ENCODE assay signal across 18 cellular contexts in the genomic region with DNA sequence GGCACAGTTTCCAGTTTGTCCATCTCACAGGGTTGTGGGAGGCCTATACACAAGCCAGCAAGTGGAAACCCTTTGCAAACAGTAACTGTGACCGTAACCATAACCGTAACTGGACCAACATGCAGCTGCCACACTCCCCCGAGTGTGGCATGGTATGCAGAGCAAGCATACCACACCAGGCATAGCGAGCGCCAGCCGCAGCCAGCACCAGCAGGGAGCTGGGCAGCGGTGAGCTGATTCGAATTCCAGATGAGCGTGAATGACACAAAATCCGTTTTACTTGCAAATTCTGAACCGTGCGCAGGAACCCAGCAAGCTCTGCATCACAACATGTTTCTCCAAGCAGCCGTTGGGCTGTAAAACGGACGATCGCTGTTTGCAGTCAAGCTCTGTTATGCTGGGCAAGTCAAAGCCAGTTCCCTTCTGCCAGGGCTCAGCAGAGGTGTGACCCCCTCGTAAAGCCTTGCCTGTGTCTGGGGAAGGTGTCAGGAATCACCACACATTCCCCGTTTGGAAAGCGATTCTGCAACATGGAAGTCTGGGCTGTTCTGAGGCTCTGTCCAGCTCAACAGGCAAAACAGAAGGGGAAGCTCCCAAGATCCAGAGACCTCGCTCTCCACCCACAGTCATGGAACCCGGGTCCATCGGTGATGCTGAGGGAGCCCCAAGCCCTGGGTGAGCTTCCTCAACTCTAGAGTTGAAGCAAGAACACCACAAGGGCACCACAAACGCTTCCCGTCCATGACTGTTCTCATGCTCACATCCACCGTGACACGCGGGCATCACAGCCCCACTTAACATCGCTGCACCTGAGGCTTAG.
A peak's percentile ranks its signal among the peaks of the same experiment; 100 is the strongest.
DNase-seq lines count a peak whose midpoint lies in the region; ATAC-seq and TF ChIP-seq lines count a peak whose summit lies in the region.
"Had no signal": no experiment of that assay in that cellular context is flagged by ENCODE, and none has a peak within 500 bp of the region (broad histone marks: within the 10 kb centered on the region; RNA-seq: fewer than 3 reads in every experiment).

No MANE protein-coding gene starts in this region.

- TF ChIP-seq EP300 in Ishikawa (IDR thresholded peaks at IDR 0.05; ENCODE audit: borderline replicate concordance): no peak
- no peak for TF ChIP-seq EP300 in sigmoid colon (IDR thresholded peaks at IDR 0.05)

- H3K9me3 ChIP-seq in sigmoid colon (no peaks in the 10 kb centered on the region), psoas muscle (no peaks in the 10 kb centered on the region)
- H3K9me3 ChIP-seq: MG63 had no signal

- no peak for TF ChIP-seq POLR2A in sigmoid colon (IDR thresholded peaks at IDR 0.05)

- H3K9me3 Mint-ChIP-seq in chondrocyte (ENCODE audit: low read depth): no peaks in the 10 kb centered on the region
- H3K9me3 Mint-ChIP-seq: IgD-negative memory B cell had no signal

- H3K36me3 ChIP-seq in sigmoid colon (no peaks in the 10 kb centered on the region), psoas muscle (ENCODE audit: insufficient read depth in 1 of 2, low read depth in 1 of 2) (no peaks in the 10 kb centered on the region)
- H3K36me3 ChIP-seq: MG63 had no signal

- intact Hi-C loops in sigmoid colon (cut with DNase I): no loop called here
- intact Hi-C loops in psoas muscle (cut with DNase I): no loop called here

- no peak overlapping the region for H3K27ac Mint-ChIP-seq in chondrocyte (ENCODE audit: unreplicated experiment)
- H3K27ac Mint-ChIP-seq: IgD-negative memory B cell had no signal

- peaks cover 6% of the 10 kb centered on the region for H3K27me3 Mint-ChIP-seq in chondrocyte (ENCODE audit: low read depth)
- H3K27me3 Mint-ChIP-seq: IgD-negative memory B cell had no signal

- no peaks in the 10 kb centered on the region for H3K4me1 Mint-ChIP-seq in chondrocyte (ENCODE audit: low read depth)
- H3K4me1 Mint-ChIP-seq: IgD-negative memory B cell had no signal

- TF ChIP-seq CTCF in chondrocyte (IDR thresholded peaks at IDR 0.05): no peak
- no peak for TF ChIP-seq CTCF in sigmoid colon (IDR thresholded peaks at IDR 0.05)
- TF ChIP-seq CTCF in psoas muscle (IDR thresholded peaks at IDR 0.05): no peak

- WGBS in sigmoid colon, 2 donors: 87% methylated on average over 28 of the region's 28 CpGs
- 54 to 62% (median 60%) methylated on average over 28 of the region's 28 CpGs for WGBS in psoas muscle, 3 donors

- ATAC-seq in psoas muscle (no peak), HG02623 (IDR thresholded peaks at IDR 0.05; ENCODE audit: unreplicated experiment) (no peak)

- no peak overlapping the region for H3K27ac ChIP-seq in sigmoid colon
- no peak overlapping the region for H3K27ac ChIP-seq in psoas muscle
- H3K27ac ChIP-seq: C4-2B had no signal

- DNase-seq in chondrocyte (ENCODE audit: low spot score) (peak; percentile 37), mesenteric fat pad (ENCODE audit: low spot score) (peak; percentile 67), sigmoid colon (peak; percentile 41), psoas muscle (no peak), UCSD-AML1 (lab: John Stamatoyannopoulos, UW; ENCODE audit: unreplicated experiment) (no peak)
- DNase-seq: DND-41, Kasumi-1, MG63, NCI-H1048, NCI-H1436, NCI-H2029 treated with DMSO at 0.1 percent for 48 hours, NCI-H2171 treated with DMSO at 0.1 percent for 48 hours, NCI-H446 treated with DMSO at 0.1 percent for 48 hours, NCI-H748 treated with DMSO at 0.1 percent for 48 hours had no signal

- no peaks in the 10 kb centered on the region for H3K27me3 ChIP-seq in sigmoid colon
- no peaks in the 10 kb centered on the region for H3K27me3 ChIP-seq in psoas muscle (ENCODE audit: insufficient read depth in 3 of 3, low read length in 2 of 3)
- H3K27me3 ChIP-seq: MG63 had no signal

- H3K36me3 Mint-ChIP-seq in chondrocyte (ENCODE audit: low read depth): peaks cover 4% of the 10 kb centered on the region
- H3K36me3 Mint-ChIP-seq: IgD-negative memory B cell had no signal

- TF ChIP-seq RAD21 in Ishikawa (IDR thresholded peaks at IDR 0.05; ENCODE audit: low read depth): no peak

- H3K4me3 ChIP-seq in sigmoid colon: no peak overlapping the region
- H3K4me3 ChIP-seq in psoas muscle: no peak overlapping the region
- H3K4me3 ChIP-seq: MG63 had no signal

- peaks cover 0 to 1% (median 0%) of the 10 kb centered on the region in 4 donors for H3K4me1 ChIP-seq in sigmoid colon
- H3K4me1 ChIP-seq in psoas muscle: no peaks in the 10 kb centered on the region

- no peak overlapping the region for H3K4me3 Mint-ChIP-seq in chondrocyte (ENCODE audit: unreplicated experiment)
- H3K4me3 Mint-ChIP-seq: IgD-negative memory B cell had no signal

TF ChIP-seq in Ishikawa, 13 proteins besides CTCF, POLR2A, EP300 and RAD21:
- TF ChIP-seq CEBPB (IDR thresholded peaks at IDR 0.05) (no peak), TEAD4 (IDR thresholded peaks at IDR 0.05) (no peak)
- TF ChIP-seq, protein P1, sequence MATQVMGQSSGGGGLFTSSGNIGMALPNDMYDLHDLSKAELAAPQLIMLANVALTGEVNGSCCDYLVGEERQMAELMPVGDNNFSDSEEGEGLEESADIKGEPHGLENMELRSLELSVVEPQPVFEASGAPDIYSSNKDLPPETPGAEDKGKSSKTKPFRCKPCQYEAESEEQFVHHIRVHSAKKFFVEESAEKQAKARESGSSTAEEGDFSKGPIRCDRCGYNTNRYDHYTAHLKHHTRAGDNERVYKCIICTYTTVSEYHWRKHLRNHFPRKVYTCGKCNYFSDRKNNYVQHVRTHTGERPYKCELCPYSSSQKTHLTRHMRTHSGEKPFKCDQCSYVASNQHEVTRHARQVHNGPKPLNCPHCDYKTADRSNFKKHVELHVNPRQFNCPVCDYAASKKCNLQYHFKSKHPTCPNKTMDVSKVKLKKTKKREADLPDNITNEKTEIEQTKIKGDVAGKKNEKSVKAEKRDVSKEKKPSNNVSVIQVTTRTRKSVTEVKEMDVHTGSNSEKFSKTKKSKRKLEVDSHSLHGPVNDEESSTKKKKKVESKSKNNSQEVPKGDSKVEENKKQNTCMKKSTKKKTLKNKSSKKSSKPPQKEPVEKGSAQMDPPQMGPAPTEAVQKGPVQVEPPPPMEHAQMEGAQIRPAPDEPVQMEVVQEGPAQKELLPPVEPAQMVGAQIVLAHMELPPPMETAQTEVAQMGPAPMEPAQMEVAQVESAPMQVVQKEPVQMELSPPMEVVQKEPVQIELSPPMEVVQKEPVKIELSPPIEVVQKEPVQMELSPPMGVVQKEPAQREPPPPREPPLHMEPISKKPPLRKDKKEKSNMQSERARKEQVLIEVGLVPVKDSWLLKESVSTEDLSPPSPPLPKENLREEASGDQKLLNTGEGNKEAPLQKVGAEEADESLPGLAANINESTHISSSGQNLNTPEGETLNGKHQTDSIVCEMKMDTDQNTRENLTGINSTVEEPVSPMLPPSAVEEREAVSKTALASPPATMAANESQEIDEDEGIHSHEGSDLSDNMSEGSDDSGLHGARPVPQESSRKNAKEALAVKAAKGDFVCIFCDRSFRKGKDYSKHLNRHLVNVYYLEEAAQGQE (IDR thresholded peaks at IDR 0.05; ENCODE audit: low read depth): 0 out of 2 replicates have a peak, but pooled peaks have one; percentile 19

Comparison
In these comparisons a context has a peak if more than half of its experiments do, and no peak if none do; other contexts are left out.
1. DNase-seq: peak in chondrocyte (single experiment), mesenteric fat pad (single experiment) and sigmoid colon (single experiment); none in psoas muscle (0 of 2) and UCSD-AML1 (single experiment).